In genomic region chr3:48440590-48440958, GRCh38 we compare ENCODE assay signal across 1 cellular context.
TF ChIP-seq lines count a peak whose summit lies in the region.

No MANE protein-coding gene starts in this region.

TF ChIP-seq in A549, 52 proteins besides CTCF, POLR2A, EP300 and RAD21:
- 0 out of 2 replicates have a peak, but pooled peaks have one; percentile 8 for TF ChIP-seq PHF8 (IDR thresholded peaks at IDR 0.05; ENCODE audit: borderline replicate concordance, low read depth)
- no peak for TF ChIP-seq MAX (IDR thresholded peaks at IDR 0.05)
